In genomic region chr1:108746382-108747127, GRCh38 we compare ENCODE assay signal across 8 cellular contexts. TPM values are rescaled to one million over a fixed set of nuclear protein-coding genes. Genes with fewer than 3 reads are reported as not detected.
DNase-seq lines count a peak whose midpoint lies in the region; TF ChIP-seq lines count a peak whose summit lies in the region.

TSS of gene STXBP3 (plus strand) at chr1:108746674. CDS start at chr1:108746738, 64 bp downstream.

- intact Hi-C loops in stomach (cut with DNase I; ENCODE audit: low total_unique reads) = no loop called here

- TF ChIP-seq POLR2A in Raji (IDR thresholded peaks at IDR 0.05; ENCODE audit: insufficient read depth, low read depth, low read length) = peak; percentile 98
- peak in 3 of 4 donors; percentile 97 to 99 (median 98) for TF ChIP-seq POLR2A in stomach (IDR thresholded peaks at IDR 0.05)

- no peak for TF ChIP-seq EP300 in stomach (IDR thresholded peaks at IDR 0.05)

- WGBS in stomach, 5 donors = 0 to 1% (median 1%) methylated on average over 10 to 71 of the region's 71 CpGs

- H3K9me3 Mint-ChIP-seq in nephron progenitor cell = peaks cover 3% of the 10 kb centered on the region

- H3K27ac ChIP-seq in stomach = peak within 1 kb of the TSS; percentile 99

- no peaks in the 10 kb centered on the region for H3K36me3 ChIP-seq in stomach

- peaks cover 3% of the 10 kb centered on the region for H3K27me3 Mint-ChIP-seq in nephron progenitor cell (ENCODE audit: low read depth, poor library complexity)

- peak within 1 kb of the TSS; percentile 96 for H3K4me3 Mint-ChIP-seq in nephron progenitor cell

- H3K4me3 ChIP-seq in fibroblast of pulmonary artery (replicated peaks; ENCODE audit: low read depth, low read length) (peak within 1 kb of the TSS; percentile 91), stomach (peak within 1 kb of the TSS; percentile 77 to 89 (median 83))

- H3K27me3 ChIP-seq in stomach = no peaks in the 10 kb centered on the region

- no peaks in the 10 kb centered on the region for H3K9me3 ChIP-seq in stomach

- DNase-seq in ELR (ENCODE audit: low read depth) (peak; percentile 99), H4 (ENCODE audit: low spot score) (peak; percentile 94), LoVo (ENCODE audit: low spot score) (peak; percentile 99), fibroblast of pulmonary artery (ENCODE audit: low read depth) (peak; percentile 99), nephron progenitor cell (peak; percentile 100), stomach (peak; percentile 99)
- peak; percentile 99 for DNase-seq in activated effector memory CD4-positive, alpha-beta T cell treated with Interleukin-2 at 50 U/mL for 16 hours

- H3K4me1 Mint-ChIP-seq in nephron progenitor cell = peaks cover 34% of the 10 kb centered on the region

- peak within 1 kb of the TSS; percentile 99 for H3K27ac Mint-ChIP-seq in nephron progenitor cell

- TF ChIP-seq CTCF in fibroblast of pulmonary artery (IDR thresholded peaks at IDR 0.05; ENCODE audit: low read length, missing control alignments) (peak; percentile 97), nephron progenitor cell (IDR thresholded peaks at IDR 0.05) (peak; percentile 89), stomach (IDR thresholded peaks at IDR 0.05) (peak in 5 of 7 experiments; percentile 88 to 96 (median 94))

- H3K4me1 ChIP-seq in stomach = peaks cover 4 to 43% (median 18%) of the 10 kb centered on the region in 4 donors

- peaks cover 23% of the 10 kb centered on the region for H3K36me3 Mint-ChIP-seq in nephron progenitor cell (ENCODE audit: low read depth)

RNA-seq across cellular contexts. Expression of gene STXBP3, which starts in this region (rescaled TPM):
- 30.9 and 38.1 TPM in 2 replicates for total RNA-seq in H4 (2014; rRNA removed; shearing (Covaris generic))
- total RNA-seq in stomach = 100 to 1,000 TPM in 2 of 5 donors, 10 to 100 TPM in 3; 11.7 to 170 (median 39.0) TPM
- 10 to 100 TPM; 24.9 to 32.5 (median 29.0) TPM for polyA plus RNA-seq in stomach

Comparison
In these comparisons a context has a peak if more than half of its experiments do, and no peak if none do; other contexts are left out.
1. Peak in every context shown above with its lines: DNase-seq, H3K4me3 ChIP-seq and H3K27ac ChIP-seq.